1 cellular context compared by ENCODE assay signal in the genomic region with DNA sequence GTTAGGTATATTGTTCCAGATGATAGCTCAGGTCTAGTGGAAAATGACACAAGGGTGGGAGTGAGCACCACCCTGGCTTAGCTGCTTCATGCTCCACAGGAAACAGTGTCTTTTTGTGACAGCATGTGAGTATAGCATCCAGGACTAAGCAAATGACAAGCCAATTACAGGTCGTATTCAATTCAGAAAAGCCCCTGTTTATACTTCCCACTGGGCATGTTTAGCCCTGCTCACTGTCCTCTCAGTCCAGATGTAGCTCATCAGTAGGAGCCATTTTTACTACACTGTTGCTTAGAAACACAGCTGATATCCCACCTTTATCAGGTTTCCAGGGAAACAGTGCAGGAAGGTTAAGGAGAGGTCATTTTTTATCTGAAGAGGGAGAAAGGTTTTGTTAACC.
TF ChIP-seq lines count a peak whose summit lies in the region.

No MANE protein-coding gene starts in this region.

TF ChIP-seq in GM23338, 12 proteins besides CTCF, POLR2A, EP300 and RAD21:
- TF ChIP-seq, protein P1, sequence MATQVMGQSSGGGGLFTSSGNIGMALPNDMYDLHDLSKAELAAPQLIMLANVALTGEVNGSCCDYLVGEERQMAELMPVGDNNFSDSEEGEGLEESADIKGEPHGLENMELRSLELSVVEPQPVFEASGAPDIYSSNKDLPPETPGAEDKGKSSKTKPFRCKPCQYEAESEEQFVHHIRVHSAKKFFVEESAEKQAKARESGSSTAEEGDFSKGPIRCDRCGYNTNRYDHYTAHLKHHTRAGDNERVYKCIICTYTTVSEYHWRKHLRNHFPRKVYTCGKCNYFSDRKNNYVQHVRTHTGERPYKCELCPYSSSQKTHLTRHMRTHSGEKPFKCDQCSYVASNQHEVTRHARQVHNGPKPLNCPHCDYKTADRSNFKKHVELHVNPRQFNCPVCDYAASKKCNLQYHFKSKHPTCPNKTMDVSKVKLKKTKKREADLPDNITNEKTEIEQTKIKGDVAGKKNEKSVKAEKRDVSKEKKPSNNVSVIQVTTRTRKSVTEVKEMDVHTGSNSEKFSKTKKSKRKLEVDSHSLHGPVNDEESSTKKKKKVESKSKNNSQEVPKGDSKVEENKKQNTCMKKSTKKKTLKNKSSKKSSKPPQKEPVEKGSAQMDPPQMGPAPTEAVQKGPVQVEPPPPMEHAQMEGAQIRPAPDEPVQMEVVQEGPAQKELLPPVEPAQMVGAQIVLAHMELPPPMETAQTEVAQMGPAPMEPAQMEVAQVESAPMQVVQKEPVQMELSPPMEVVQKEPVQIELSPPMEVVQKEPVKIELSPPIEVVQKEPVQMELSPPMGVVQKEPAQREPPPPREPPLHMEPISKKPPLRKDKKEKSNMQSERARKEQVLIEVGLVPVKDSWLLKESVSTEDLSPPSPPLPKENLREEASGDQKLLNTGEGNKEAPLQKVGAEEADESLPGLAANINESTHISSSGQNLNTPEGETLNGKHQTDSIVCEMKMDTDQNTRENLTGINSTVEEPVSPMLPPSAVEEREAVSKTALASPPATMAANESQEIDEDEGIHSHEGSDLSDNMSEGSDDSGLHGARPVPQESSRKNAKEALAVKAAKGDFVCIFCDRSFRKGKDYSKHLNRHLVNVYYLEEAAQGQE (IDR thresholded peaks at IDR 0.05; ENCODE audit: unreplicated experiment), result no peak
TF ChIP-seq in GM23338: peak in this region for 0.
